1 cellular context compared by ENCODE assay signal in genomic region chr1:56527548-56528302, GRCh38.
TF ChIP-seq lines count a peak whose summit lies in the region.

No MANE protein-coding gene starts in this region.

TF ChIP-seq in H1, 55 proteins besides CTCF, POLR2A, EP300 and RAD21 (continued from another document):
- TF ChIP-seq NANOG (IDR thresholded peaks at IDR 0.05; ENCODE audit: insufficient read depth, low read depth, low read length, poor library complexity, severe bottlenecking) (no peak), MAX (IDR thresholded peaks at IDR 0.05) (no peak), RXRA (IDR thresholded peaks at IDR 0.05; ENCODE audit: insufficient read depth, low read depth, low read length) (no peak), USF2 (IDR thresholded peaks at IDR 0.05; ENCODE audit: low read length) (no peak), RNF2 (IDR thresholded peaks at IDR 0.05; ENCODE audit: borderline replicate concordance, low read depth, low read length, missing control alignments, poor library complexity, severe bottlenecking) (no peak), SAP30 (IDR thresholded peaks at IDR 0.05; ENCODE audit: insufficient read depth, insufficient replicate concordance, low read length) (no peak), TCF12 (IDR thresholded peaks at IDR 0.05; ENCODE audit: low read depth, low read length) (no peak), HDAC2 (IDR thresholded peaks at IDR 0.05; ENCODE audit: borderline replicate concordance in 1 of 2, low read depth in 2 of 2, low read length in 2 of 2) (no peak), CREB1 (IDR thresholded peaks at IDR 0.05) (no peak), EGR1 (IDR thresholded peaks at IDR 0.05; ENCODE audit: borderline replicate concordance, low read depth, low read length) (no peak), POLR2AphosphoS5 (IDR thresholded peaks at IDR 0.05; ENCODE audit: low read depth, low read length) (no peak), SP1 (IDR thresholded peaks at IDR 0.05; ENCODE audit: low read depth, low read length) (no peak)
TF ChIP-seq in H1: peak in this region for 0.
